ENCODE assay signal across 23 cellular contexts in genomic region chr13:104979281-104979680, GRCh38.
"Had no signal": no experiment of that assay in that cellular context is flagged by ENCODE, and none has a peak within 500 bp of the region (broad histone marks: within the 10 kb centered on the region; RNA-seq: fewer than 3 reads in every experiment).

No MANE protein-coding gene starts in this region.

- ATAC-seq: PC-3, Right ventricle myocardium inferior had no signal

- H3K4me3 ChIP-seq: MG63, Peyer's patch, SJSA1, SK-N-MC had no signal

- DNase-seq: KBM-7, MG63, NCI-H1092, NCI-H1105 treated with DMSO at 0.1 percent for 48 hours, NCI-H1417 treated with DMSO at 0.1 percent for 48 hours, NCI-H146, NCI-H1694 treated with DMSO at 0.1 percent for 48 hours, NCI-H1930, NCI-H2081, NCI-H2107, NCI-H2171, NCI-H226, NCI-H446, NCI-H510A, NCI-H524 treated with DMSO at 0.1 percent for 48 hours, NCI-H69, NCI-H774, PC-3, Peyer's patch, SHP77 treated with DMSO at 0.1 percent for 48 hours had no signal

- H3K36me3 ChIP-seq: MG63, Peyer's patch, SJSA1 had no signal

- H3K4me1 ChIP-seq: Peyer's patch, SJSA1 had no signal

- H3K9me3 ChIP-seq: MG63, Peyer's patch, SJSA1 had no signal

- H3K27ac ChIP-seq: Peyer's patch, SJSA1, SK-N-MC had no signal

- H3K27me3 ChIP-seq: MG63, Peyer's patch, SJSA1 had no signal
